In the genomic region with DNA sequence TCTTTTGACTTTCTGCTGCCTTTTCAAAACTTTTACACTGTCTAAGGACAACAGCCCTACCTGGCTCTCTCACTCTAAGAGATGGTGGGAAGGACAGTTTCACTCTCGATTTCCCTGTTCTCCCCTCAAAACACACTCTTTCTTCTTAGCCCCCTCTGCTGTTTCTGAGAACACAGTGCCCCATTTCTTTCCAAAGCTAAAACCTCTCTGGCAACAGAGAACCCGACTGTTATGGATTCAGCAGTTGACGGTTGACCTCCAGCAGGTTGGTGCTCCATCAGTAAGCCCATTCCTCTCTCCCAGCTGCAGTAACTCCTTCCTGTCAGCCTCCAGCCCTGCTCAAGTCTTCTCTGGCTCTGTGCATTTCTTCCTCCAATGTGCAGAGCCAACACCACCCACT, we compare ENCODE assay signal across 9 cellular contexts.
DNase-seq lines count a peak whose midpoint lies in the region; ATAC-seq and TF ChIP-seq lines count a peak whose summit lies in the region.
"Had no signal": no experiment of that assay in that cellular context is flagged by ENCODE, and none has a peak within 500 bp of the region (broad histone marks: within the 10 kb centered on the region; RNA-seq: fewer than 3 reads in every experiment).

No MANE protein-coding gene starts in this region.

- peak; percentile 56 for DNase-seq in HT-29 (ENCODE audit: low spot score)
- peak; percentile 61 for DNase-seq in kidney tubule cell (ENCODE audit: low spot score)
- DNase-seq in T-helper 17 cell, result no peak
- DNase-seq in NCI-H2171 treated with DMSO at 0.1 percent for 48 hours (lab: John Stamatoyannopoulos, UW), result no peak
- DNase-seq in natural killer cell, result no peak
- DNase-seq: central memory CD4-positive, alpha-beta T cell had no signal

- H3K36me3 Mint-ChIP-seq in brain (no peaks in the 10 kb centered on the region), T-helper 17 cell (ENCODE audit: low read depth) (peaks cover 4% of the 10 kb centered on the region), natural killer cell (no peaks in the 10 kb centered on the region)

- H3K4me1 Mint-ChIP-seq in brain, result peaks cover 39% of the 10 kb centered on the region
- H3K4me1 Mint-ChIP-seq in T-helper 17 cell, result no peaks in the 10 kb centered on the region
- no peaks in the 10 kb centered on the region for H3K4me1 Mint-ChIP-seq in natural killer cell

- peaks cover 0 to 4% (median 0%) of the 10 kb centered on the region in 5 experiments for H3K9me3 Mint-ChIP-seq in brain
- H3K9me3 Mint-ChIP-seq in natural killer cell, result no peaks in the 10 kb centered on the region

- peak overlapping the region; percentile 35 for H3K27ac ChIP-seq in ACC112 (ENCODE audit: low read depth, low read length)

- H3K79me2 ChIP-seq in ACC112 (ENCODE audit: control insufficient read depth, insufficient read depth, low read length, unreplicated experiment), result peaks cover 3% of the 10 kb centered on the region

- no peaks in the 10 kb centered on the region for H3K27me3 ChIP-seq in ACC112 (ENCODE audit: insufficient read depth, low read length)

- TF ChIP-seq CTCF in brain (conservative IDR thresholded peaks at IDR 0.05) (peak; percentile 21 to 42), natural killer cell (IDR thresholded peaks at IDR 0.05) (no peak)

- H3K4me3 ChIP-seq in ACC112 (ENCODE audit: low read depth, low read length), result peak overlapping the region; percentile 45

- peaks cover 64% of the 10 kb centered on the region for H3K4me1 ChIP-seq in ACC112 (ENCODE audit: control insufficient read depth, insufficient read depth, low read length, unreplicated experiment)

- peak overlapping the region; percentile 79 for H2AFZ ChIP-seq in ACC112 (ENCODE audit: low read length, unreplicated experiment)

- no peaks in the 10 kb centered on the region for H3K36me3 ChIP-seq in ACC112 (ENCODE audit: insufficient read depth, low read length)

- no peak for ATAC-seq in T-helper 17 cell
- ATAC-seq in GM18861 (IDR thresholded peaks at IDR 0.05; ENCODE audit: unreplicated experiment), result no peak
- ATAC-seq in natural killer cell, result no peak

- H3K27ac Mint-ChIP-seq in brain (peak overlapping the region in 1 of 5 experiments; percentile 9), T-helper 17 cell (no peak overlapping the region), natural killer cell (no peak overlapping the region)

- H3K27me3 Mint-ChIP-seq in brain, result peaks cover 11% of the 10 kb centered on the region
- H3K27me3 Mint-ChIP-seq in T-helper 17 cell, result peaks cover 68% of the 10 kb centered on the region
- peaks cover 34 to 65% of the 10 kb centered on the region in 2 donors for H3K27me3 Mint-ChIP-seq in natural killer cell (ENCODE audit: low read depth in 2 of 2)

- H3K4me3 Mint-ChIP-seq in brain (no peak overlapping the region), T-helper 17 cell (no peak overlapping the region), natural killer cell (no peak overlapping the region)

- H3K9me3 ChIP-seq in T-helper 17 cell (ENCODE audit: control insufficient read depth, low read length, poor library complexity, severe bottlenecking), result no peaks in the 10 kb centered on the region

- intact Hi-C loops in natural killer cell (cut with micrococcal nuclease), result no loop called here

Comparison
In these comparisons a context has a peak if more than half of its experiments do, and no peak if none do; other contexts are left out.
1. DNase-seq: peak in HT-29 (single experiment) and kidney tubule cell (single experiment); none in T-helper 17 cell (0 of 3), NCI-H2171 treated with DMSO at 0.1 percent for 48 hours (single experiment) and natural killer cell (single experiment).